ENCODE assay signal across 7 cellular contexts in genomic region chr20:53949319-53949839, GRCh38.
DNase-seq lines count a peak whose midpoint lies in the region; ATAC-seq and TF ChIP-seq lines count a peak whose summit lies in the region.

No MANE protein-coding gene starts in this region.

- intact Hi-C loops in ascending aorta (cut with DNase I): no loop called here
- intact Hi-C loops in uterus (cut with DNase I; ENCODE audit: low total_unique reads): loop anchor here (10.0 kb wide), 1 partner anchor 375 kb away; no protein-coding TSS in a partner anchor

- no peak for TF ChIP-seq CTCF in ascending aorta (IDR thresholded peaks at IDR 0.05)
- no peak for TF ChIP-seq CTCF in uterus (IDR thresholded peaks at IDR 0.05)

- H2BK120ac ChIP-seq in mesenchymal stem cell (ENCODE audit: low read depth, low read length): no peak overlapping the region

- no peaks in the 10 kb centered on the region for H3K36me3 ChIP-seq in ascending aorta
- H3K36me3 ChIP-seq in mesenchymal stem cell (ENCODE audit: control insufficient read depth in 1 of 2, insufficient read depth in 2 of 2, low read depth in 1 of 2, low read length in 2 of 2): no peaks in the 10 kb centered on the region
- H3K36me3 ChIP-seq in uterus: no peaks in the 10 kb centered on the region

- H3K36me3 Mint-ChIP-seq in T-helper 17 cell (ENCODE audit: low read depth): peaks cover 2% of the 10 kb centered on the region

- H3K4ac ChIP-seq in mesenchymal stem cell (ENCODE audit: low read depth in 1 of 2, low read length in 2 of 2): peak overlapping the region in 1 of 2 experiments; percentile 74

- H2BK5ac ChIP-seq in mesenchymal stem cell (ENCODE audit: low read depth, low read length, poor library complexity, severe bottlenecking): no peak overlapping the region

- peak overlapping the region; percentile 93 for H3K4me3 Mint-ChIP-seq in T-helper 17 cell

- peak overlapping the region; percentile 16 to 72 for H3K18ac ChIP-seq in mesenchymal stem cell (ENCODE audit: low read depth in 1 of 2, low read length in 2 of 2)

- H2AK5ac ChIP-seq in mesenchymal stem cell (ENCODE audit: low read length, severe bottlenecking): no peak overlapping the region

- H3K4me1 ChIP-seq in ascending aorta (peaks cover 0 to 2% of the 10 kb centered on the region in 2 donors), mesenchymal stem cell (ENCODE audit: control insufficient read depth, insufficient read depth, low read depth, low read length) (peaks cover 4% of the 10 kb centered on the region), uterus (no peaks in the 10 kb centered on the region)

- H3K79me1 ChIP-seq in mesenchymal stem cell (replicated peaks; ENCODE audit: low read length, poor library complexity, severe bottlenecking): no peaks in the 10 kb centered on the region

- H3K27ac ChIP-seq in ascending aorta (no peak overlapping the region), mesenchymal stem cell (ENCODE audit: low read length, poor library complexity, severe bottlenecking) (no peak overlapping the region), uterus (no peak overlapping the region)

- peak overlapping the region; percentile 54 for H2BK15ac ChIP-seq in mesenchymal stem cell (ENCODE audit: low read depth, poor library complexity, severe bottlenecking)

- TF ChIP-seq POLR2A in uterus (IDR thresholded peaks at IDR 0.05): no peak

- H3K9me3 ChIP-seq in T-helper 17 cell (ENCODE audit: control insufficient read depth, low read length, poor library complexity, severe bottlenecking): no peaks in the 10 kb centered on the region
- no peaks in the 10 kb centered on the region for H3K9me3 ChIP-seq in ascending aorta
- H3K9me3 ChIP-seq in mesenchymal stem cell (ENCODE audit: control insufficient read depth, low read length): peaks cover 10% of the 10 kb centered on the region
- no peaks in the 10 kb centered on the region for H3K9me3 ChIP-seq in uterus

- WGBS in mesenchymal stem cell: 27% methylated on average over 10 of the region's 10 CpGs

- no peak overlapping the region for H3K23ac ChIP-seq in mesenchymal stem cell (ENCODE audit: low read length in 2 of 2)

- peak overlapping the region; percentile 99 for H3K27ac Mint-ChIP-seq in T-helper 17 cell

- no peaks in the 10 kb centered on the region for H3K27me3 ChIP-seq in ascending aorta
- H3K27me3 ChIP-seq in mesenchymal stem cell (ENCODE audit: control insufficient read depth in 1 of 2, insufficient read depth in 1 of 2, low read length in 2 of 2): no peaks in the 10 kb centered on the region
- no peaks in the 10 kb centered on the region for H3K27me3 ChIP-seq in uterus

- peak; percentile 51 to 66 (median 59) for DNase-seq in T-helper 17 cell
- DNase-seq in ascending aorta (ENCODE audit: low spot score in 2 of 2): peak; percentile 30 to 80
- peak; percentile 91 for DNase-seq in mesenchymal stem cell
- DNase-seq in stimulated activated naive CD4-positive, alpha-beta T cell (lab: John Stamatoyannopoulos, UW): peak; percentile 60 to 86 (median 75)
- DNase-seq in uterus: no peak

- no peak overlapping the region for H3K4me2 ChIP-seq in mesenchymal stem cell (ENCODE audit: low read length, poor library complexity, severe bottlenecking)

- H2BK12ac ChIP-seq in mesenchymal stem cell (ENCODE audit: low read length in 2 of 2): peak overlapping the region; percentile 18 to 72

- ATAC-seq in GM19351 (IDR thresholded peaks at IDR 0.05; ENCODE audit: unreplicated experiment) (peak; percentile 88), HG03378 (IDR thresholded peaks at IDR 0.05; ENCODE audit: unreplicated experiment) (peak; percentile 82), T-helper 17 cell (peak; percentile 97)

- no peaks in the 10 kb centered on the region for H3K27me3 Mint-ChIP-seq in T-helper 17 cell

- no peak overlapping the region for H3K4me3 ChIP-seq in ascending aorta
- H3K4me3 ChIP-seq in mesenchymal stem cell (ENCODE audit: insufficient read depth in 1 of 2, low read depth in 1 of 2, low read length in 2 of 2): peak overlapping the region in 1 of 2 experiments; percentile 30
- no peak overlapping the region for H3K4me3 ChIP-seq in uterus

- H4K8ac ChIP-seq in mesenchymal stem cell (ENCODE audit: low read length): peak overlapping the region; percentile 87

- H4K91ac ChIP-seq in mesenchymal stem cell (ENCODE audit: low read length): peak overlapping the region; percentile 15

- no peak overlapping the region for H2AFZ ChIP-seq in mesenchymal stem cell (ENCODE audit: low read depth, low read length)

- peaks cover 31% of the 10 kb centered on the region for H3K4me1 Mint-ChIP-seq in T-helper 17 cell

- H3K9ac ChIP-seq in mesenchymal stem cell (ENCODE audit: low read length): peak overlapping the region; percentile 50

- no peak overlapping the region for H3K14ac ChIP-seq in mesenchymal stem cell (ENCODE audit: low read length in 2 of 2)

Comparison
In these comparisons a context has a peak if more than half of its experiments do, and no peak if none do; other contexts are left out.
1. DNase-seq: peak in T-helper 17 cell (3 of 3), ascending aorta (2 of 2), mesenchymal stem cell (single experiment) and stimulated activated naive CD4-positive, alpha-beta T cell (6 of 6); none in uterus (0 of 2).
2. Peak in every context shown above with its lines, with median percentiles within 50 percentile points of each other: ATAC-seq.